ENCODE assay signal across 25 cellular contexts in genomic region chr5:51810592-51810991, GRCh38.
DNase-seq lines count a peak whose midpoint lies in the region; ATAC-seq and TF ChIP-seq lines count a peak whose summit lies in the region.
"Had no signal": no experiment of that assay in that cellular context is flagged by ENCODE, and none has a peak within 500 bp of the region (broad histone marks: within the 10 kb centered on the region; RNA-seq: fewer than 3 reads in every experiment).

No MANE protein-coding gene starts in this region.

- dilution Hi-C loops in mammary epithelial cell (cut with HindIII; ENCODE audit: low sequenced_read_pairs): no loop called here

- intact Hi-C loops in mammary epithelial cell (cut with micrococcal nuclease): loop anchor here (1.0 kb wide), 1 partner anchor 19 kb away; no protein-coding TSS in a partner anchor

- no peak overlapping the region for H3K4me3 ChIP-seq in mammary epithelial cell (replicated peaks in 1 of 3; ENCODE audit: insufficient read depth in 1 of 3, low read depth in 2 of 3, low read length in 3 of 3)
- H3K4me3 ChIP-seq: GM23248, lung, spleen, tibial nerve had no signal

- H3K4me1 Mint-ChIP-seq in activated CD4-positive, alpha-beta T cell treated with anti-CD3 and anti-CD28 coated beads, Interleukin-2, amount 10 ng/mL, durations not matched to agents 7 days and 5 days: no peaks in the 10 kb centered on the region
- H3K4me1 Mint-ChIP-seq: activated naive CD4-positive, alpha-beta T cell treated with anti-CD3 and anti-CD28 coated beads, Interleukin-2, amount 10 ng/mL, durations not matched to agents 7 days and 5 days; stimulated activated naive CD8-positive, alpha-beta T cell treated with anti-CD3 and anti-CD28 coated beads, Interleukin-15, amount 100 ng/mL, for 72 hours had no signal

- no peaks in the 10 kb centered on the region for H4K20me1 ChIP-seq in mammary epithelial cell (ENCODE audit: insufficient read depth, low read length)

- peaks cover 40% of the 10 kb centered on the region for H3K4me1 ChIP-seq in mammary epithelial cell (ENCODE audit: insufficient read depth, low read length)
- H3K4me1 ChIP-seq: spleen, tibial nerve had no signal

- no peaks in the 10 kb centered on the region for H3K79me2 ChIP-seq in mammary epithelial cell (ENCODE audit: insufficient read depth, low read length)

- peaks cover 5% of the 10 kb centered on the region for H3K9me3 Mint-ChIP-seq in activated CD4-positive, alpha-beta T cell treated with anti-CD3 and anti-CD28 coated beads, Interleukin-2, amount 10 ng/mL, durations not matched to agents 7 days and 5 days
- H3K9me3 Mint-ChIP-seq: activated naive CD4-positive, alpha-beta T cell treated with anti-CD3 and anti-CD28 coated beads, Interleukin-2, amount 10 ng/mL, durations not matched to agents 7 days and 5 days had no signal

- H3K9ac ChIP-seq in mammary epithelial cell (ENCODE audit: insufficient read depth, low read length): no peak overlapping the region
- H3K9ac ChIP-seq: GM23248, KMS-11 had no signal

- peak overlapping the region; percentile 95 for H3K27ac ChIP-seq in mammary epithelial cell (ENCODE audit: insufficient read depth, low read depth, low read length)
- H3K27ac ChIP-seq: GM23248, KMS-11, spleen, tibial nerve had no signal

- H3K36me3 Mint-ChIP-seq in activated CD4-positive, alpha-beta T cell treated with anti-CD3 and anti-CD28 coated beads, Interleukin-2, amount 10 ng/mL, durations not matched to agents 7 days and 5 days (ENCODE audit: low read depth): no peaks in the 10 kb centered on the region
- H3K36me3 Mint-ChIP-seq: activated naive CD4-positive, alpha-beta T cell treated with anti-CD3 and anti-CD28 coated beads, Interleukin-2, amount 10 ng/mL, durations not matched to agents 7 days and 5 days had no signal

- H3K4me3 Mint-ChIP-seq in activated CD4-positive, alpha-beta T cell treated with anti-CD3 and anti-CD28 coated beads, Interleukin-2, amount 10 ng/mL, durations not matched to agents 7 days and 5 days: no peak overlapping the region
- H3K4me3 Mint-ChIP-seq: activated naive CD4-positive, alpha-beta T cell treated with anti-CD3 and anti-CD28 coated beads, Interleukin-2, amount 10 ng/mL, durations not matched to agents 7 days and 5 days; activated T-cell treated with anti-CD3 and anti-CD28 coated beads, Interleukin-2, amount 50 U/mL, for 24 hours; stimulated activated naive CD8-positive, alpha-beta T cell treated with anti-CD3 and anti-CD28 coated beads, Interleukin-15, amount 100 ng/mL, for 72 hours; T-helper 2 cell treated with Interferon-gamma antibody and Interleukin-4, amounts not matched to agents 5 μg/mL and 100 μg/mL, for 36 hours had no signal

- H3K4me2 ChIP-seq in mammary epithelial cell (ENCODE audit: insufficient read depth, low read depth, low read length): peak overlapping the region; percentile 44
- H3K4me2 ChIP-seq: KMS-11 had no signal

- DNase-seq in ELR (ENCODE audit: low read depth) (peak; percentile 32), NCI-H69 (lab: John Stamatoyannopoulos, UW) (peak; percentile 33), mammary epithelial cell (peak; percentile 94), kidney glomerular epithelial cell (lab: John Stamatoyannopoulos, UW) (peak; percentile 56)
- DNase-seq in activated CD4-positive, alpha-beta T cell treated with anti-CD3 and anti-CD28 coated beads, Interleukin-2, amount 10 ng/mL, durations not matched to agents 7 days and 5 days: no peak
- DNase-seq: activated CD4-positive, CD25-positive, alpha-beta regulatory T cell; activated naive CD4-positive, alpha-beta T cell treated with anti-CD3 and anti-CD28 coated beads, Interleukin-2, amount 10 ng/mL, durations not matched to agents 7 days and 5 days; activated T-cell treated with anti-CD3 and anti-CD28 coated beads, Interleukin-2, amount 50 U/mL, for 24 hours; cerebellar nuclear complex; effector CD4-positive, alpha-beta T cell; GF-D8; GM23248; NCI-H1092; NCI-H446 treated with DMSO at 0.1 percent for 48 hours; nucleus accumbens; spleen; stimulated activated CD4-positive, alpha-beta T cell treated with anti-CD3 and anti-CD28 coated beads, Interleukin-4, amount 100 ng/mL, for 4 hours; stimulated activated naive CD8-positive, alpha-beta T cell treated with anti-CD3 and anti-CD28 coated beads, Interleukin-15, amount 100 ng/mL, for 72 hours had no signal

- ATAC-seq in GM19452 (IDR thresholded peaks at IDR 0.05; ENCODE audit: unreplicated experiment) (no peak), GM19467 (IDR thresholded peaks at IDR 0.05; ENCODE audit: unreplicated experiment) (no peak), HG03175 (IDR thresholded peaks at IDR 0.05; ENCODE audit: unreplicated experiment) (no peak)
- ATAC-seq: stimulated activated naive CD8-positive, alpha-beta T cell treated with anti-CD3 and anti-CD28 coated beads, Interleukin-15, amount 100 ng/mL, for 72 hours had no signal

- no TSS peak for BruUV-seq in mammary epithelial cell (replicated peaks; lab: Mats Ljungman, UMichigan)

- no peak overlapping the region for H2AFZ ChIP-seq in mammary epithelial cell (ENCODE audit: low read depth, low read length)
- H2AFZ ChIP-seq: GM23248 had no signal

- CTCF ChIA-PET in mammary epithelial cell (lab: Charles Lee; ENCODE audit: low non-redundant PET): no interaction called here
- CTCF ChIA-PET in activated CD4-positive, alpha-beta T cell treated with anti-CD3 and anti-CD28 coated beads, Interleukin-2, amount 10 ng/mL, durations not matched to agents 7 days and 5 days (lab: Charles Lee): no interaction called here

- TF ChIP-seq CTCF in mammary epithelial cell (conservative IDR thresholded peaks at IDR 0.05 in 1 of 2, IDR thresholded peaks at IDR 0.05 in 1 of 2; ENCODE audit: extremely low read depth in 1 of 2, insufficient read depth in 1 of 2, low read depth in 1 of 2, low read length in 2 of 2): no peak

- H3K27me3 ChIP-seq in mammary epithelial cell (ENCODE audit: insufficient read depth, low read length): no peaks in the 10 kb centered on the region
- H3K27me3 ChIP-seq: spleen, tibial nerve had no signal

- 0% methylated on average over 3 of the region's 3 CpGs for WGBS in mammary epithelial cell (ENCODE audit: low coverage, missing lambda C conversion rate)

- H3K27ac Mint-ChIP-seq in activated CD4-positive, alpha-beta T cell treated with anti-CD3 and anti-CD28 coated beads, Interleukin-2, amount 10 ng/mL, durations not matched to agents 7 days and 5 days: no peak overlapping the region
- H3K27ac Mint-ChIP-seq: activated naive CD4-positive, alpha-beta T cell treated with anti-CD3 and anti-CD28 coated beads, Interleukin-2, amount 10 ng/mL, durations not matched to agents 7 days and 5 days; activated T-cell treated with anti-CD3 and anti-CD28 coated beads, Interleukin-2, amount 50 U/mL, for 24 hours; stimulated activated naive CD8-positive, alpha-beta T cell treated with anti-CD3 and anti-CD28 coated beads, Interleukin-15, amount 100 ng/mL, for 72 hours; T-helper 2 cell treated with Interferon-gamma antibody and Interleukin-4, amounts not matched to agents 5 μg/mL and 100 μg/mL, for 36 hours had no signal

- POLR2A ChIA-PET in activated CD4-positive, alpha-beta T cell treated with anti-CD3 and anti-CD28 coated beads, Interleukin-2, amount 10 ng/mL, durations not matched to agents 7 days and 5 days (lab: Charles Lee): no interaction called here

- H3K36me3 ChIP-seq in mammary epithelial cell (ENCODE audit: insufficient read depth, low read length): no peaks in the 10 kb centered on the region
- H3K36me3 ChIP-seq: spleen, tibial nerve had no signal

- H3K9me3 ChIP-seq in mammary epithelial cell (replicated peaks; ENCODE audit: insufficient read depth, low read length): no peaks in the 10 kb centered on the region
- H3K9me3 ChIP-seq: spleen, tibial nerve had no signal

- in situ Hi-C loops in mammary epithelial cell (cut with MboI; ENCODE audit: low sequenced_read_pairs in 2 of 2): no loop called here

- H3K27me3 Mint-ChIP-seq in activated CD4-positive, alpha-beta T cell treated with anti-CD3 and anti-CD28 coated beads, Interleukin-2, amount 10 ng/mL, durations not matched to agents 7 days and 5 days: no peaks in the 10 kb centered on the region
- H3K27me3 Mint-ChIP-seq: activated naive CD4-positive, alpha-beta T cell treated with anti-CD3 and anti-CD28 coated beads, Interleukin-2, amount 10 ng/mL, durations not matched to agents 7 days and 5 days; activated T-cell treated with anti-CD3 and anti-CD28 coated beads, Interleukin-2, amount 50 U/mL, for 24 hours; stimulated activated naive CD8-positive, alpha-beta T cell treated with anti-CD3 and anti-CD28 coated beads, Interleukin-15, amount 100 ng/mL, for 72 hours had no signal
